24 cellular contexts compared by ENCODE assay signal in the genomic region with DNA sequence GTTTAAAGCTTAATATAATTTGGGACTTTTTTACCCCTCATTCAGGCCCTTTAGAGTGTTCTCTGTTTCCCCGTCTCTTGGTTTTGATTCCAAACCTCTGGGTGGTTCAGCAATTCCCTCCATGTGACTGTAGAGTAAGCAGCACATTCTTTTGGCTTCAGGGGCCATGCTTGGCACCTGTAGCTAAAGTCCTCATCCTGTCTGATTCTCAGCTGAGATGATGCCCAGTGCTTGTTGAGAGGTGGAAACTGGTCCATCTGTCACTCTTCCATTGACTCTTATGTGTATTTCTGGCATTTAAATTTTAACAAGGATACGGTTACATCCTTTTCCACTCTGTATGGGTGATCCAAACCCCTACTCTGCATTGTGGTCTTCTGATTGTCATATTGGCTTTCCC.
"Had no signal": no experiment of that assay in that cellular context is flagged by ENCODE, and none has a peak within 500 bp of the region (broad histone marks: within the 10 kb centered on the region; RNA-seq: fewer than 3 reads in every experiment).

No MANE protein-coding gene starts in this region.

- H3K27me3 ChIP-seq: dorsolateral prefrontal cortex, esophagus squamous epithelium, gastrocnemius medialis, heart right ventricle, left lung had no signal

- ATAC-seq: esophagus mucosa; gastrocnemius medialis; heart right ventricle; left cardiac atrium; left lung; left ventricle myocardium superior; lower lobe of right lung; mucosa of descending colon; naive thymus-derived CD4-positive, alpha-beta T cell had no signal

- H3K36me3 ChIP-seq: esophagus squamous epithelium, gastrocnemius medialis, heart right ventricle, left lung, lower lobe of right lung had no signal

- H3K36me3 Mint-ChIP-seq: mesothelial cell of epicardium; naive thymus-derived CD4-positive, alpha-beta T cell had no signal

- H3K4me3 ChIP-seq: coronary artery, dorsolateral prefrontal cortex, esophagus squamous epithelium, gastrocnemius medialis, heart right ventricle, left lung, lower lobe of right lung, mucosa of descending colon had no signal

- H3K27ac Mint-ChIP-seq: mesothelial cell of epicardium; naive thymus-derived CD4-positive, alpha-beta T cell had no signal

- H3K4me3 Mint-ChIP-seq: mesothelial cell of epicardium; naive thymus-derived CD4-positive, alpha-beta T cell had no signal

- H3K27ac ChIP-seq: coronary artery, dorsolateral prefrontal cortex, epithelial cell of prostate, esophagus squamous epithelium, gastrocnemius medialis, heart right ventricle, left lung, lower lobe of right lung had no signal

- H3K4me1 Mint-ChIP-seq: mesothelial cell of epicardium; naive thymus-derived CD4-positive, alpha-beta T cell had no signal

- DNase-seq: dermis blood vessel endothelial cell; effector CD4-positive, alpha-beta T cell; effector memory CD4-positive, alpha-beta T cell; erythroblast; esophagus squamous epithelium; foreskin fibroblast; foreskin melanocyte; gastrocnemius medialis; glutamatergic neuron; head of caudate nucleus; heart right ventricle; hippocampal formation; left cardiac atrium; left lung; left ventricle myocardium superior; lower lobe of right lung; mesenchymal stem cell; mucosa of descending colon; naive thymus-derived CD4-positive, alpha-beta T cell had no signal

- H3K9me3 ChIP-seq: gastrocnemius medialis, lower lobe of right lung, mucosa of descending colon had no signal

- H3K4me1 ChIP-seq: esophagus squamous epithelium, gastrocnemius medialis, heart right ventricle, left lung, lower lobe of right lung had no signal
